In the genomic region with DNA sequence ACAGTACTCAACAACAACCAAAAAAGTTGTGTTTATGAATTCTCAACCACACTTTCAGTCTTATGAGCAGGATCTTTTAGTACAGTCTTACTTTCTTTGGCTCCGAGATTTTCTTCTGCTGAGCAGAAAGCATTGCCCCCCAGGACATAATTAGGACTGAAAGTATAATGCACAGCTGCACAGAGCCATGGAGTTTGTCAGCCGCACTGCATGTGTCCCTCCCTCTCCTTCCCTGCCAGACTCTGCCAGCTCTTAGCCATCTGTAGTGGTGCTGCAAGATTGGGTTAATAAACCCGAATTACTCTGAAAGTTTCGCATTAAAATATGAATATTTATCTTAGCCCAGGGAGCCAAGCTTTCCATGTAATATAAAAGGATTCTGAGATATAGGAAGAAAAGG, we compare ENCODE assay signal across 19 cellular contexts.
"Had no signal": no experiment of that assay in that cellular context is flagged by ENCODE, and none has a peak within 500 bp of the region (broad histone marks: within the 10 kb centered on the region; RNA-seq: fewer than 3 reads in every experiment).

No MANE protein-coding gene starts in this region.

- ATAC-seq: HepG2 had no signal

- DNase-seq: IMR-90, Karpas-422, KG1, MG63, NCI-H1092 treated with DMSO at 0.1 percent for 48 hours, NCI-H1436, NCI-H1694 treated with DMSO at 0.1 percent for 48 hours, NCI-H1930, NCI-H2081 treated with DMSO at 0.1 percent for 48 hours, NCI-H2171, NCI-H226, NCI-H510A treated with DMSO at 0.1 percent for 48 hours, NCI-H526, NCI-H748 treated with DMSO at 0.1 percent for 48 hours, Right ventricle myocardium superior, RPMI8226, SIG-M5 had no signal

- H3K4me3 ChIP-seq: MG63, SJSA1 had no signal

- H3K36me3 ChIP-seq: MG63, SJSA1 had no signal

- H3K27ac ChIP-seq: SJSA1 had no signal

- H3K9me3 ChIP-seq: SJSA1 had no signal
